In the genomic region with DNA sequence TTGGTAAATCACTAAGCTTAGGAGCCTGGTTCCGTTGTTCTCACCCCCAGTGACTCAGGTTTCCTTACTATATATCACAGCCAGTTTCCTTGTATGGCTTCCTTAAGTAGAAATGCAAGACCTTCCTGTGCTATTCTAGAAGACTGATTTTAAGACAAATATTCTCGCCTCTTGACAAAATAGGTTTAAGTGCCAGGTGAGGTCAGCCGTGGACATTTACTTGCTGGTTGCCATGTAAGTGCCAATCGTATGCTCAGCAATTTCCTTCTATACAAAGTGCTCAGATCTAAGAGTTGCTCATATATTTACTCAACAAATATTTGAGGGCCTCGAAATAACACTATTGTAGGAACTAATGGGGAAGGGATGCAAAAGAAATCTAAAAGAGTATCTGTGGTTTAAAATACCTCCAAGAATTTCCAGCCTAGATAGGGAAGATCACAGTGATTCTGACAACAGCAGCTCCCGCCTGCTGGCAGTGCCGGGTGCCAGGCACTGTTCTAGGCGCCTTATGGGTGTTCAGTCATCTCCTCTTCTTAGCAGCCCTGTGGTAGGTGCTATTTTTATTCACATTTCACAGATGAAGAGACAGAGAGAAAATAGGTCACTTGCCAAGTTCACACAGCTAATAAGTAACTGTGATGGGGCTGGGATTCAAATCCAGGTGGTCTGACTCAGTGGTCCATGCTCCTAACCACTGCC, we compare ENCODE assay signal across 1 cellular context.
TF ChIP-seq lines count a peak whose summit lies in the region.

No MANE protein-coding gene starts in this region.

TF ChIP-seq in HepG2, 621 proteins besides CTCF, POLR2A, EP300 and RAD21:
- TF ChIP-seq, protein P1, sequence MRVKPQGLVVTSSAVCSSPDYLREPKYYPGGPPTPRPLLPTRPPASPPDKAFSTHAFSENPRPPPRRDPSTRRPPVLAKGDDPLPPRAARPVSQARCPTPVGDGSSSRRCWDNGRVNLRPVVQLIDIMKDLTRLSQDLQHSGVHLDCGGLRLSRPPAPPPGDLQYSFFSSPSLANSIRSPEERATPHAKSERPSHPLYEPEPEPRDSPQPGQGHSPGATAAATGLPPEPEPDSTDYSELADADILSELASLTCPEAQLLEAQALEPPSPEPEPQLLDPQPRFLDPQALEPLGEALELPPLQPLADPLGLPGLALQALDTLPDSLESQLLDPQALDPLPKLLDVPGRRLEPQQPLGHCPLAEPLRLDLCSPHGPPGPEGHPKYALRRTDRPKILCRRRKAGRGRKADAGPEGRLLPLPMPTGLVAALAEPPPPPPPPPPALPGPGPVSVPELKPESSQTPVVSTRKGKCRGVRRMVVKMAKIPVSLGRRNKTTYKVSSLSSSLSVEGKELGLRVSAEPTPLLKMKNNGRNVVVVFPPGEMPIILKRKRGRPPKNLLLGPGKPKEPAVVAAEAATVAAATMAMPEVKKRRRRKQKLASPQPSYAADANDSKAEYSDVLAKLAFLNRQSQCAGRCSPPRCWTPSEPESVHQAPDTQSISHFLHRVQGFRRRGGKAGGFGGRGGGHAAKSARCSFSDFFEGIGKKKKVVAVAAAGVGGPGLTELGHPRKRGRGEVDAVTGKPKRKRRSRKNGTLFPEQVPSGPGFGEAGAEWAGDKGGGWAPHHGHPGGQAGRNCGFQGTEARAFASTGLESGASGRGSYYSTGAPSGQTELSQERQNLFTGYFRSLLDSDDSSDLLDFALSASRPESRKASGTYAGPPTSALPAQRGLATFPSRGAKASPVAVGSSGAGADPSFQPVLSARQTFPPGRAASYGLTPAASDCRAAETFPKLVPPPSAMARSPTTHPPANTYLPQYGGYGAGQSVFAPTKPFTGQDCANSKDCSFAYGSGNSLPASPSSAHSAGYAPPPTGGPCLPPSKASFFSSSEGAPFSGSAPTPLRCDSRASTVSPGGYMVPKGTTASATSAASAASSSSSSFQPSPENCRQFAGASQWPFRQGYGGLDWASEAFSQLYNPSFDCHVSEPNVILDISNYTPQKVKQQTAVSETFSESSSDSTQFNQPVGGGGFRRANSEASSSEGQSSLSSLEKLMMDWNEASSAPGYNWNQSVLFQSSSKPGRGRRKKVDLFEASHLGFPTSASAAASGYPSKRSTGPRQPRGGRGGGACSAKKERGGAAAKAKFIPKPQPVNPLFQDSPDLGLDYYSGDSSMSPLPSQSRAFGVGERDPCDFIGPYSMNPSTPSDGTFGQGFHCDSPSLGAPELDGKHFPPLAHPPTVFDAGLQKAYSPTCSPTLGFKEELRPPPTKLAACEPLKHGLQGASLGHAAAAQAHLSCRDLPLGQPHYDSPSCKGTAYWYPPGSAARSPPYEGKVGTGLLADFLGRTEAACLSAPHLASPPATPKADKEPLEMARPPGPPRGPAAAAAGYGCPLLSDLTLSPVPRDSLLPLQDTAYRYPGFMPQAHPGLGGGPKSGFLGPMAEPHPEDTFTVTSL (CRISPR knock-in tag; IDR thresholded peaks at IDR 0.05; ENCODE audit: borderline replicate concordance): peak; percentile 23; the same call in 1 of the 2 replicates
- TF ChIP-seq, protein P2, sequence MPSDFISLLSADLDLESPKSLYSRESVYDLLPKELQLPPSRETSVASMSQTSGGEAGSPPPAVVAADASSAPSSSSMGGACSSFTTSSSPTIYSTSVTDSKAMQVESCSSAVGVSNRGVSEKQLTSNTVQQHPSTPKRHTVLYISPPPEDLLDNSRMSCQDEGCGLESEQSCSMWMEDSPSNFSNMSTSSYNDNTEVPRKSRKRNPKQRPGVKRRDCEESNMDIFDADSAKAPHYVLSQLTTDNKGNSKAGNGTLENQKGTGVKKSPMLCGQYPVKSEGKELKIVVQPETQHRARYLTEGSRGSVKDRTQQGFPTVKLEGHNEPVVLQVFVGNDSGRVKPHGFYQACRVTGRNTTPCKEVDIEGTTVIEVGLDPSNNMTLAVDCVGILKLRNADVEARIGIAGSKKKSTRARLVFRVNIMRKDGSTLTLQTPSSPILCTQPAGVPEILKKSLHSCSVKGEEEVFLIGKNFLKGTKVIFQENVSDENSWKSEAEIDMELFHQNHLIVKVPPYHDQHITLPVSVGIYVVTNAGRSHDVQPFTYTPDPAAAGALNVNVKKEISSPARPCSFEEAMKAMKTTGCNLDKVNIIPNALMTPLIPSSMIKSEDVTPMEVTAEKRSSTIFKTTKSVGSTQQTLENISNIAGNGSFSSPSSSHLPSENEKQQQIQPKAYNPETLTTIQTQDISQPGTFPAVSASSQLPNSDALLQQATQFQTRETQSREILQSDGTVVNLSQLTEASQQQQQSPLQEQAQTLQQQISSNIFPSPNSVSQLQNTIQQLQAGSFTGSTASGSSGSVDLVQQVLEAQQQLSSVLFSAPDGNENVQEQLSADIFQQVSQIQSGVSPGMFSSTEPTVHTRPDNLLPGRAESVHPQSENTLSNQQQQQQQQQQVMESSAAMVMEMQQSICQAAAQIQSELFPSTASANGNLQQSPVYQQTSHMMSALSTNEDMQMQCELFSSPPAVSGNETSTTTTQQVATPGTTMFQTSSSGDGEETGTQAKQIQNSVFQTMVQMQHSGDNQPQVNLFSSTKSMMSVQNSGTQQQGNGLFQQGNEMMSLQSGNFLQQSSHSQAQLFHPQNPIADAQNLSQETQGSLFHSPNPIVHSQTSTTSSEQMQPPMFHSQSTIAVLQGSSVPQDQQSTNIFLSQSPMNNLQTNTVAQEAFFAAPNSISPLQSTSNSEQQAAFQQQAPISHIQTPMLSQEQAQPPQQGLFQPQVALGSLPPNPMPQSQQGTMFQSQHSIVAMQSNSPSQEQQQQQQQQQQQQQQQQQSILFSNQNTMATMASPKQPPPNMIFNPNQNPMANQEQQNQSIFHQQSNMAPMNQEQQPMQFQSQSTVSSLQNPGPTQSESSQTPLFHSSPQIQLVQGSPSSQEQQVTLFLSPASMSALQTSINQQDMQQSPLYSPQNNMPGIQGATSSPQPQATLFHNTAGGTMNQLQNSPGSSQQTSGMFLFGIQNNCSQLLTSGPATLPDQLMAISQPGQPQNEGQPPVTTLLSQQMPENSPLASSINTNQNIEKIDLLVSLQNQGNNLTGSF (CRISPR knock-in tag; IDR thresholded peaks at IDR 0.05): no peak
- TF ChIP-seq, protein P3, sequence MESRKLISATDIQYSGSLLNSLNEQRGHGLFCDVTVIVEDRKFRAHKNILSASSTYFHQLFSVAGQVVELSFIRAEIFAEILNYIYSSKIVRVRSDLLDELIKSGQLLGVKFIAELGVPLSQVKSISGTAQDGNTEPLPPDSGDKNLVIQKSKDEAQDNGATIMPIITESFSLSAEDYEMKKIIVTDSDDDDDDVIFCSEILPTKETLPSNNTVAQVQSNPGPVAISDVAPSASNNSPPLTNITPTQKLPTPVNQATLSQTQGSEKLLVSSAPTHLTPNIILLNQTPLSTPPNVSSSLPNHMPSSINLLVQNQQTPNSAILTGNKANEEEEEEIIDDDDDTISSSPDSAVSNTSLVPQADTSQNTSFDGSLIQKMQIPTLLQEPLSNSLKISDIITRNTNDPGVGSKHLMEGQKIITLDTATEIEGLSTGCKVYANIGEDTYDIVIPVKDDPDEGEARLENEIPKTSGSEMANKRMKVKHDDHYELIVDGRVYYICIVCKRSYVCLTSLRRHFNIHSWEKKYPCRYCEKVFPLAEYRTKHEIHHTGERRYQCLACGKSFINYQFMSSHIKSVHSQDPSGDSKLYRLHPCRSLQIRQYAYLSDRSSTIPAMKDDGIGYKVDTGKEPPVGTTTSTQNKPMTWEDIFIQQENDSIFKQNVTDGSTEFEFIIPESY (CRISPR knock-in tag; IDR thresholded peaks at IDR 0.05): peak; percentile 71; the same call in 1 of the 2 replicates
- TF ChIP-seq, protein P4, sequence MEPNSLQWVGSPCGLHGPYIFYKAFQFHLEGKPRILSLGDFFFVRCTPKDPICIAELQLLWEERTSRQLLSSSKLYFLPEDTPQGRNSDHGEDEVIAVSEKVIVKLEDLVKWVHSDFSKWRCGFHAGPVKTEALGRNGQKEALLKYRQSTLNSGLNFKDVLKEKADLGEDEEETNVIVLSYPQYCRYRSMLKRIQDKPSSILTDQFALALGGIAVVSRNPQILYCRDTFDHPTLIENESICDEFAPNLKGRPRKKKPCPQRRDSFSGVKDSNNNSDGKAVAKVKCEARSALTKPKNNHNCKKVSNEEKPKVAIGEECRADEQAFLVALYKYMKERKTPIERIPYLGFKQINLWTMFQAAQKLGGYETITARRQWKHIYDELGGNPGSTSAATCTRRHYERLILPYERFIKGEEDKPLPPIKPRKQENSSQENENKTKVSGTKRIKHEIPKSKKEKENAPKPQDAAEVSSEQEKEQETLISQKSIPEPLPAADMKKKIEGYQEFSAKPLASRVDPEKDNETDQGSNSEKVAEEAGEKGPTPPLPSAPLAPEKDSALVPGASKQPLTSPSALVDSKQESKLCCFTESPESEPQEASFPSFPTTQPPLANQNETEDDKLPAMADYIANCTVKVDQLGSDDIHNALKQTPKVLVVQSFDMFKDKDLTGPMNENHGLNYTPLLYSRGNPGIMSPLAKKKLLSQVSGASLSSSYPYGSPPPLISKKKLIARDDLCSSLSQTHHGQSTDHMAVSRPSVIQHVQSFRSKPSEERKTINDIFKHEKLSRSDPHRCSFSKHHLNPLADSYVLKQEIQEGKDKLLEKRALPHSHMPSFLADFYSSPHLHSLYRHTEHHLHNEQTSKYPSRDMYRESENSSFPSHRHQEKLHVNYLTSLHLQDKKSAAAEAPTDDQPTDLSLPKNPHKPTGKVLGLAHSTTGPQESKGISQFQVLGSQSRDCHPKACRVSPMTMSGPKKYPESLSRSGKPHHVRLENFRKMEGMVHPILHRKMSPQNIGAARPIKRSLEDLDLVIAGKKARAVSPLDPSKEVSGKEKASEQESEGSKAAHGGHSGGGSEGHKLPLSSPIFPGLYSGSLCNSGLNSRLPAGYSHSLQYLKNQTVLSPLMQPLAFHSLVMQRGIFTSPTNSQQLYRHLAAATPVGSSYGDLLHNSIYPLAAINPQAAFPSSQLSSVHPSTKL (CRISPR knock-in tag; IDR thresholded peaks at IDR 0.05): 0 out of 2 replicates have a peak, but pooled peaks have one; percentile 25
TF ChIP-seq in HepG2: peak in this region for 3.
